23 cellular contexts compared by ENCODE assay signal in the genomic region with DNA sequence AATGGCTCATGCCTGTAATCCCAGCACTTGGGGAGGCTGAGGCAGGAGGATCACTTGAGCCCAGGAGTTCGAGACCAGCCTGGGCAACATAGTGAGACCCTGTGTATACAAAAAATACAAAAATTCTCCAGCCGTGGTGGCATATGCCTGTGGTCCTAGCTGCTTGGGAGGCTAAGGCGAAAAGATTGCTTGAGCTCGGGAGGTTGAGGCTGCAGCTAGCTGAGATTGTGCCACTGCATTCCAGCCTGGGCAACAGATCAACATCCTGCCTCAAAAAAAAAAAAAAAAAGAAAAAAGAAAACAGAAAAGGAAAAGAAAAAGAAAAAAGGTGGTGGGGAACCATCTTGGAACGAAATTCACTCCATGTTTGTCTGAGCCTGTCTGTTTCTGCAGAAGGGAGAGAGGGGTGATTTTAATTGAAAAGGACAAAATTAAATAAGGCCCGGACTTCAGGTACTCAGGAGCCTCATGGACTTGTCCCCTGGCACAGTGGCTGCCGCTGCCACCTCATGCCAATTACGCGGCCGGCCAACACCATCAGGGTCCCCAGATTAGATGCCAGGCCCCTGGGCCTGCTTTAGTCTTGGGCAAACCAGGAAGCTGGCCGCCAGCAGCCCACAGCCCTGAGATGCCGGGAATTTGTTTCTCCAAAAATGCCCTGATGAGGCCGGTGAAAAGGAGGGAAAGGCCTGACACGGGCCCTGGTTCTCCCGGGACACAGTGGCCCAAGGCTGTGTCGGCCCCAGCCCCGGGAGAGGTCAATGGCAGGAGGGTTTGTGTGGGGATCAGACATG.
"Had no signal": no experiment of that assay in that cellular context is flagged by ENCODE, and none has a peak within 500 bp of the region (broad histone marks: within the 10 kb centered on the region; RNA-seq: fewer than 3 reads in every experiment).

No MANE protein-coding gene starts in this region.

- ATAC-seq: activated CD4-positive, CD25-positive, alpha-beta regulatory T cell treated with anti-CD3 and anti-CD28 coated beads, Interleukin-2, amount 50 U/mL, for 24 hours; foreskin keratinocyte; left colon; mucosa of descending colon; natural killer cell treated with Interleukin-12 subunit alpha and Interleukin-12 subunit beta and Interleukin-15 and Interleukin-18, amount 100 ng/mL, for 72 hours; upper lobe of right lung had no signal

- H3K27me3 ChIP-seq: foreskin keratinocyte, heart left ventricle, testis, upper lobe of right lung had no signal

- H3K4me3 ChIP-seq: heart left ventricle, mucosa of descending colon, testis, upper lobe of right lung had no signal

- H3K36me3 ChIP-seq: heart left ventricle, upper lobe of right lung, WERI-Rb-1 had no signal

- H3K27ac ChIP-seq: foreskin keratinocyte, upper lobe of right lung, WERI-Rb-1 had no signal

- H3K9me3 ChIP-seq: mucosa of descending colon, testis, upper lobe of right lung had no signal

- DNase-seq: activated CD4-positive, alpha-beta memory T cell treated with anti-CD3 and anti-CD28 coated beads for 36 hours; activated CD4-positive, alpha-beta T cell treated with anti-CD3 and anti-CD28 coated beads, Interleukin-2, amount 10 ng/mL, durations not matched to agents 24 days and 14 days; activated CD8-positive, alpha-beta memory T cell treated with anti-CD3 and anti-CD28 coated beads, Interleukin-2, amount 50 U/mL, for 48 hours; activated gamma-delta T cell; activated naive CD4-positive, alpha-beta T cell treated with anti-CD3 and anti-CD28 coated beads, Interleukin-2, amount 10 ng/mL, durations not matched to agents 7 days and 5 days; activated naive CD8-positive, alpha-beta T cell treated with anti-CD3 and anti-CD28 coated beads, Interleukin-2, amount 10 ng/mL, durations not matched to agents 7 days and 5 days; activated T-cell treated with anti-CD3 and anti-CD28 coated beads, Interleukin-2, amount 50 U/mL, for 24 hours; amniotic stem cell; foreskin keratinocyte; immature natural killer cell; kidney; left colon; mesendoderm; mucosa of descending colon; stimulated activated naive CD4-positive, alpha-beta T cell treated with Interleukin-2 at 50 U/mL for 16 hours; T-helper 1 cell; T-helper 9 cell; upper lobe of right lung; WERI-Rb-1 had no signal

- H3K4me1 ChIP-seq: foreskin keratinocyte, upper lobe of right lung had no signal
